34 cellular contexts compared by ENCODE assay signal in the genomic region with DNA sequence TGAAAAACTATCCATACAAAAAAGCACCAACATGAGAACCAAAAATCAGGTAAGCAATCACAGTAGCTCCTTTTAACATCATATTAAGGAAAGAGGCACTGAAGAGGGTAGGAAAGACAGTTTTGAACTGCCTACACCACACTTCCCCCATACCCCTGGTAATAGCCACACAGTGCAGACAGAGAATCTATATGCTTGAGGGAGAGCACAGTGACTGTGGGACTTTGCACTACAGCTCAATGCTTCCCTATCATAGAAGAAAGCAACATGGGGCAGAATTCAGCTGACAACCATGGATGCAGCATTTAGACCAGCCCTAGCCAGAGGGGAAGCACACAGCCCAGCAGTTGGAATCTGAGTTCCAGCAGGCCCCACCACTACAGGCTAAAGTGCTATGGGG. TPM values are rescaled to one million over a fixed set of nuclear protein-coding genes. Genes with fewer than 3 reads are reported as not detected.
"Had no signal": no experiment of that assay in that cellular context is flagged by ENCODE, and none has a peak within 500 bp of the region (broad histone marks: within the 10 kb centered on the region; RNA-seq: fewer than 3 reads in every experiment).

No MANE protein-coding gene starts in this region.

- DNase-seq: stimulated activated CD4-positive, alpha-beta T cell treated with anti-CD3 and anti-CD28 coated beads, Interleukin-2, amount 100 ng/mL, for 48 hours; stimulated activated CD4-positive, alpha-beta T cell treated with anti-CD3 and anti-CD28 coated beads, Interleukin-4, amount 100 ng/mL, for 1 hour; stimulated activated CD4-positive, alpha-beta T cell treated with anti-CD3 and anti-CD28 coated beads, Interleukin-4, amount 100 ng/mL, for 24 hours; stimulated activated CD4-positive, alpha-beta T cell treated with anti-CD3 and anti-CD28 coated beads, Interleukin-4, amount 100 ng/mL, for 4 hours; stimulated activated CD8-positive, alpha-beta memory T cell treated with anti-CD3 and anti-CD28 coated beads, Interleukin-4, amount 100 ng/mL, for 48 hours; stimulated activated naive B cell treated with anti-CD40 and anti-IgM and Interleukin-4, amounts not matched to agents 10 μg/mL and 1 μg/mL and 100 μg/mL, for 72 hours; stimulated activated naive CD4-positive, alpha-beta T cell; stimulated activated naive CD4-positive, alpha-beta T cell treated with Interleukin-2 at 50 U/mL for 16 hours; stimulated activated naive CD8-positive, alpha-beta T cell treated with anti-CD3 and anti-CD28 coated beads, Interleukin-15, amount 100 ng/mL, for 72 hours; stimulated activated naive CD8-positive, alpha-beta T cell treated with anti-CD3 and anti-CD28 coated beads, Interleukin-15, Interleukin-2, amounts not matched to agents 100 U/mL and 50 U/mL, for 24 hours; stomach; substantia nigra; testis; thyroid gland; tibial artery; transverse colon; trophoblast cell; upper lobe of left lung; upper lobe of right lung; uterus had no signal

- H3K9me3 ChIP-seq: stomach, testis, thoracic aorta, thyroid gland, tibial artery, transverse colon, upper lobe of left lung, upper lobe of right lung, uterus, vagina had no signal

- H3K27me3 Mint-ChIP-seq: stimulated activated naive CD8-positive, alpha-beta T cell treated with anti-CD3 and anti-CD28 coated beads, Interleukin-15, amount 100 ng/mL, for 72 hours; stimulated activated naive CD8-positive, alpha-beta T cell treated with anti-CD3 and anti-CD28 coated beads, Interleukin-15, Interleukin-2, amounts not matched to agents 100 ng/mL and 50 ng/mL, for 24 hours; type B pancreatic cell had no signal

- H3K27me3 ChIP-seq: stomach, suprapubic skin, testis, thyroid gland, tibial artery, tibial nerve, transverse colon, upper lobe of left lung, upper lobe of right lung, uterus, vagina had no signal

- H3K27ac ChIP-seq: stomach, suprapubic skin, testis, thoracic aorta, thyroid gland, tibial artery, tibial nerve, transverse colon, upper lobe of left lung, upper lobe of right lung, uterus, vagina had no signal

- H3K4me1 ChIP-seq: stomach, suprapubic skin, testis, thyroid gland, tibial artery, tibial nerve, transverse colon, upper lobe of left lung, upper lobe of right lung, uterus, vagina had no signal

- H3K36me3 Mint-ChIP-seq: stimulated activated effector memory CD8-positive, alpha-beta T cell treated with anti-CD3 and anti-CD28 coated beads, Interleukin-12 subunit alpha, Interleukin-12 subunit beta, amount 100 ng/mL, for 72 hours; stimulated activated memory B cell treated with anti-CD40 and anti-IgM and Interleukin-4, amounts not matched to agents 10 μg/mL and 1 μg/mL and 100 μg/mL, for 72 hours; type B pancreatic cell had no signal

- H3K4me3 Mint-ChIP-seq: stimulated activated effector memory CD8-positive, alpha-beta T cell treated with anti-CD3 and anti-CD28 coated beads, Interleukin-12 subunit alpha, Interleukin-12 subunit beta, amount 100 ng/mL, for 72 hours; stimulated activated memory B cell treated with anti-CD40 and anti-IgM and Interleukin-4, amounts not matched to agents 10 μg/mL and 1 μg/mL and 100 μg/mL, for 72 hours; stimulated activated naive B cell treated with anti-CD40 and anti-IgM and Interleukin-4, amounts not matched to agents 10 μg/mL and 1 μg/mL and 100 μg/mL, for 72 hours; stimulated activated naive CD8-positive, alpha-beta T cell treated with anti-CD3 and anti-CD28 coated beads, Interleukin-15, amount 100 ng/mL, for 72 hours; stimulated activated naive CD8-positive, alpha-beta T cell treated with anti-CD3 and anti-CD28 coated beads, Interleukin-15, Interleukin-2, amounts not matched to agents 100 ng/mL and 50 ng/mL, for 24 hours; type B pancreatic cell had no signal

- H3K27ac Mint-ChIP-seq: stimulated activated effector memory CD8-positive, alpha-beta T cell treated with anti-CD3 and anti-CD28 coated beads, Interleukin-12 subunit alpha, Interleukin-12 subunit beta, amount 100 ng/mL, for 72 hours; stimulated activated memory B cell treated with anti-CD40 and anti-IgM and Interleukin-4, amounts not matched to agents 10 μg/mL and 1 μg/mL and 100 μg/mL, for 72 hours; stimulated activated naive B cell treated with anti-CD40 and anti-IgM and Interleukin-4, amounts not matched to agents 10 μg/mL and 1 μg/mL and 100 μg/mL, for 72 hours; stimulated activated naive CD8-positive, alpha-beta T cell treated with anti-CD3 and anti-CD28 coated beads, Interleukin-15, amount 100 ng/mL, for 72 hours; stimulated activated naive CD8-positive, alpha-beta T cell treated with anti-CD3 and anti-CD28 coated beads, Interleukin-15, Interleukin-2, amounts not matched to agents 100 ng/mL and 50 ng/mL, for 24 hours; type B pancreatic cell had no signal

- ATAC-seq: stimulated activated effector memory CD8-positive, alpha-beta T cell treated with anti-CD3 and anti-CD28 coated beads, Interleukin-12 subunit alpha, Interleukin-12 subunit beta, amount 100 ng/mL, for 72 hours; stimulated activated memory B cell treated with anti-CD40 and anti-IgM and Interleukin-4, amounts not matched to agents 10 μg/mL and 1 μg/mL and 100 μg/mL, for 72 hours; stimulated activated naive B cell treated with anti-CD40 and anti-IgM and Interleukin-4, amounts not matched to agents 10 μg/mL and 1 μg/mL and 100 μg/mL, for 72 hours; stimulated activated naive CD8-positive, alpha-beta T cell treated with anti-CD3 and anti-CD28 coated beads, Interleukin-15, amount 100 ng/mL, for 72 hours; stimulated activated naive CD8-positive, alpha-beta T cell treated with anti-CD3 and anti-CD28 coated beads, Interleukin-15, Interleukin-2, amounts not matched to agents 100 U/mL and 50 U/mL, for 24 hours; upper lobe of right lung had no signal

- H3K4me3 ChIP-seq: stomach, suprapubic skin, testis, thoracic aorta, thyroid gland, tibial artery, tibial nerve, transverse colon, upper lobe of left lung, upper lobe of right lung, uterus, vagina had no signal

- H3K36me3 ChIP-seq: stomach, suprapubic skin, thoracic aorta, thyroid gland, tibial artery, tibial nerve, transverse colon, upper lobe of left lung, upper lobe of right lung, uterus, vagina had no signal

- FAIRE-seq: urothelium cell line had no signal

- H3K9me3 Mint-ChIP-seq: stimulated activated effector memory CD8-positive, alpha-beta T cell treated with anti-CD3 and anti-CD28 coated beads, Interleukin-12 subunit alpha, Interleukin-12 subunit beta, amount 100 ng/mL, for 72 hours; stimulated activated naive CD8-positive, alpha-beta T cell treated with anti-CD3 and anti-CD28 coated beads, Interleukin-15, Interleukin-2, amounts not matched to agents 100 ng/mL and 50 ng/mL, for 24 hours had no signal

- H3K4me1 Mint-ChIP-seq: stimulated activated effector memory CD8-positive, alpha-beta T cell treated with anti-CD3 and anti-CD28 coated beads, Interleukin-12 subunit alpha, Interleukin-12 subunit beta, amount 100 ng/mL, for 72 hours; stimulated activated memory B cell treated with anti-CD40 and anti-IgM and Interleukin-4, amounts not matched to agents 10 μg/mL and 1 μg/mL and 100 μg/mL, for 72 hours; stimulated activated naive B cell treated with anti-CD40 and anti-IgM and Interleukin-4, amounts not matched to agents 10 μg/mL and 1 μg/mL and 100 μg/mL, for 72 hours; stimulated activated naive CD8-positive, alpha-beta T cell treated with anti-CD3 and anti-CD28 coated beads, Interleukin-15, amount 100 ng/mL, for 72 hours had no signal

RNA-seq across cellular contexts. Expression of gene TEX50, which starts 7.9 kb away (rescaled TPM):
- total RNA-seq: stomach, subcutaneous adipose tissue, suprapubic skin, temporal lobe, thoracic aorta, thyroid gland, tibial nerve, transverse colon, upper lobe of left lung, upper lobe of right lung, ureter, urinary bladder, uterus, vagina had no signal
- polyA plus RNA-seq: stomach, thymus, urinary bladder had no signal

RNA-seq across cellular contexts. Expression of gene SLC9C2, which starts 24.4 kb away (rescaled TPM):
- total RNA-seq: suprapubic skin, thoracic aorta, thyroid gland, transverse colon, ureter, urinary bladder, vagina had no signal
- polyA plus RNA-seq: stomach, urinary bladder had no signal

RNA-seq across cellular contexts. Expression of gene ANKRD45, which starts 42.4 kb away (rescaled TPM):
- total RNA-seq: stomach, suprapubic skin, thoracic aorta, vagina had no signal
